In the genomic region with DNA sequence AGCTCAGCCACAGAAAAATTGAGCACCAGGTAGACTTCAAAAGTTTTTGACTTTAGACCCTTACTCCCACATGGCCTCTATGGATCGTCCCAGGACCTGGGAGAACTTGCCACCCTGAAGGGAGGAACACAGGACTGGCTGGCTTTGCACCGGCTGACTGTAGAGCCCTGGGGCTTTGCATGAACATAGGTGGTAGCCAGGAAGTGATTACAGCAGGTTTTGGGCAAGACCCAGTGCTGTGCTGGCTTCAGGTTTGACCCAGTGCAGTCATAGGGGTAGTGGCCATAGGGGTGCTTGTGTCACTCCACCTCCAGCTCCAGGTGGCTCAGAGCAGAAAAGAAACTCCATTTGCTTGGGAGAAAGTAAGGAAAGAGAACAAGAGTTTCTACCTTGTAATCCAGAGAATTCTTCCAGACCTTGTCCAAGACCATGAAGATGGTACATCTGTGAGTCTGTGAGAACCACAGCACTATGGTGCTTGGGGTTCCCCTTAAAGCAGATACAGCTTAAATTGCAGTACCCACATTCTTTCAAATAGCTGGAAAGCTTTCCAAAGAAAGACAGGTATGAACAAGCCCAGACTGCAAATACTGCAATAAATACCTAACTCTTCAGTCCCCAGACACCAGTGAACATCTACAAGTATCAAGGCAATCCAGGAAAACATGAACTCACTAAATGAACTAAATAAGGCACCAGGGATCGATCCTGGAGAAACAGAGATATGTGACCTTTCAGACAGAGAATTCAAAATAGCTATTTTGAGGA, we compare ENCODE assay signal across 28 cellular contexts.
"Had no signal": no experiment of that assay in that cellular context is flagged by ENCODE, and none has a peak within 500 bp of the region (broad histone marks: within the 10 kb centered on the region; RNA-seq: fewer than 3 reads in every experiment).

No MANE protein-coding gene starts in this region.

- H3K4me2 ChIP-seq: SK-N-SH had no signal

- H3K27ac Mint-ChIP-seq: activated CD4-positive, alpha-beta T cell treated with anti-CD3 and anti-CD28 coated beads, Interleukin-2, amount 10 ng/mL, durations not matched to agents 24 days and 14 days; activated CD8-positive, alpha-beta T cell treated with anti-CD3 and anti-CD28 coated beads for 36 hours; activated naive CD8-positive, alpha-beta T cell treated with anti-CD3 and anti-CD28 coated beads for 36 hours; activated T-cell treated with anti-CD3 and anti-CD28 coated beads, Interleukin-2, amount 50 U/mL, for 72 hours; activated T-helper 17 cell treated with anti-CD3 and anti-CD28 coated beads, Interleukin-2, amount 50 U/mL, for 72 hours; T-helper 1 cell treated with Interleukin-12 subunit alpha and Interleukin-12 subunit beta and Interleukin-4 antibody, amounts not matched to agents 30 μg/mL and 1 μg/mL, for 36 hours; T-helper 2 cell treated with Interferon-gamma antibody and Interleukin-4, amounts not matched to agents 5 μg/mL and 100 μg/mL, for 36 hours had no signal

- H3K9ac ChIP-seq: SK-N-SH had no signal

- H3K27ac ChIP-seq: brain microvascular endothelial cell, SJSA1 had no signal

- H3K27me3 ChIP-seq: brain microvascular endothelial cell, MG63 had no signal

- H3K4me1 Mint-ChIP-seq: activated naive CD8-positive, alpha-beta T cell treated with anti-CD3 and anti-CD28 coated beads for 36 hours; activated T-helper 17 cell treated with anti-CD3 and anti-CD28 coated beads, Interleukin-2, amount 50 U/mL, for 72 hours had no signal

- ATAC-seq: activated CD8-positive, alpha-beta T cell treated with anti-CD3 and anti-CD28 coated beads for 36 hours; activated T-cell treated with anti-CD3 and anti-CD28 coated beads, Interleukin-2, amount 50 U/mL, for 72 hours; activated T-helper 17 cell treated with anti-CD3 and anti-CD28 coated beads, Interleukin-2, amount 50 U/mL, for 72 hours; Panc1 had no signal

- H3K9me3 ChIP-seq: MG63, SJSA1, SK-N-SH had no signal

- DNase-seq: activated CD4-positive, alpha-beta T cell treated with anti-CD3 and anti-CD28 coated beads, Interleukin-2, amount 10 ng/mL, durations not matched to agents 24 days and 14 days; activated CD4-positive, alpha-beta T cell treated with anti-CD3 and anti-CD28 coated beads, Interleukin-2, amount 50 U/mL, for 4 hours; activated CD8-positive, alpha-beta T cell treated with anti-CD3 and anti-CD28 coated beads for 36 hours; activated effector memory CD4-positive, alpha-beta T cell treated with anti-CD3 and anti-CD28 coated beads, Interleukin-2, amount 50 U/mL, for 16 hours; activated naive CD4-positive, alpha-beta T cell; activated naive CD4-positive, alpha-beta T cell treated with anti-CD3 and anti-CD28 coated beads, Interleukin-2, amount 50 U/mL, for 16 hours; activated naive CD8-positive, alpha-beta T cell treated with anti-CD3 and anti-CD28 coated beads for 36 hours; activated T-cell treated with anti-CD3 and anti-CD28 coated beads, Interleukin-2, amount 50 U/mL, for 1 hour; activated T-cell treated with anti-CD3 and anti-CD28 coated beads, Interleukin-2, amount 50 U/mL, for 72 hours; amniotic stem cell; aorta; brain microvascular endothelial cell; MG63; NCI-H1048; NCI-H1105 treated with DMSO at 0.1 percent for 48 hours; NCI-H1436; NCI-H1694; NCI-H1930; NCI-H2081 treated with DMSO at 0.1 percent for 48 hours; NCI-H345; NCI-H524 treated with DMSO at 0.1 percent for 48 hours; SHP77 treated with DMSO at 0.1 percent for 48 hours; SK-N-SH had no signal

- H3K4me3 Mint-ChIP-seq: activated CD4-positive, alpha-beta T cell treated with anti-CD3 and anti-CD28 coated beads, Interleukin-2, amount 10 ng/mL, durations not matched to agents 24 days and 14 days; activated CD8-positive, alpha-beta T cell treated with anti-CD3 and anti-CD28 coated beads for 36 hours; activated naive CD8-positive, alpha-beta T cell treated with anti-CD3 and anti-CD28 coated beads for 36 hours; activated T-cell treated with anti-CD3 and anti-CD28 coated beads, Interleukin-2, amount 50 U/mL, for 72 hours; activated T-helper 17 cell treated with anti-CD3 and anti-CD28 coated beads, Interleukin-2, amount 50 U/mL, for 72 hours; T-helper 1 cell treated with Interleukin-12 subunit alpha and Interleukin-12 subunit beta and Interleukin-4 antibody, amounts not matched to agents 30 μg/mL and 1 μg/mL, for 36 hours; T-helper 2 cell treated with Interferon-gamma antibody and Interleukin-4, amounts not matched to agents 5 μg/mL and 100 μg/mL, for 36 hours had no signal

- H3K36me3 Mint-ChIP-seq: activated naive CD8-positive, alpha-beta T cell treated with anti-CD3 and anti-CD28 coated beads for 36 hours had no signal

- H3K36me3 ChIP-seq: brain microvascular endothelial cell, MG63, SJSA1 had no signal

- H3K9me3 Mint-ChIP-seq: activated CD4-positive, alpha-beta T cell treated with anti-CD3 and anti-CD28 coated beads, Interleukin-2, amount 10 ng/mL, durations not matched to agents 24 days and 14 days; activated CD8-positive, alpha-beta T cell treated with anti-CD3 and anti-CD28 coated beads for 36 hours; activated naive CD8-positive, alpha-beta T cell treated with anti-CD3 and anti-CD28 coated beads for 36 hours; activated T-cell treated with anti-CD3 and anti-CD28 coated beads, Interleukin-2, amount 50 U/mL, for 72 hours; activated T-helper 17 cell treated with anti-CD3 and anti-CD28 coated beads, Interleukin-2, amount 50 U/mL, for 72 hours; T-helper 1 cell treated with Interleukin-12 subunit alpha and Interleukin-12 subunit beta and Interleukin-4 antibody, amounts not matched to agents 30 μg/mL and 1 μg/mL, for 36 hours; T-helper 2 cell treated with Interferon-gamma antibody and Interleukin-4, amounts not matched to agents 5 μg/mL and 100 μg/mL, for 36 hours had no signal

- H3K4me3 ChIP-seq: MG63, SJSA1 had no signal

- H3K27me3 Mint-ChIP-seq: activated CD8-positive, alpha-beta T cell treated with anti-CD3 and anti-CD28 coated beads for 36 hours had no signal
